In the genomic region with DNA sequence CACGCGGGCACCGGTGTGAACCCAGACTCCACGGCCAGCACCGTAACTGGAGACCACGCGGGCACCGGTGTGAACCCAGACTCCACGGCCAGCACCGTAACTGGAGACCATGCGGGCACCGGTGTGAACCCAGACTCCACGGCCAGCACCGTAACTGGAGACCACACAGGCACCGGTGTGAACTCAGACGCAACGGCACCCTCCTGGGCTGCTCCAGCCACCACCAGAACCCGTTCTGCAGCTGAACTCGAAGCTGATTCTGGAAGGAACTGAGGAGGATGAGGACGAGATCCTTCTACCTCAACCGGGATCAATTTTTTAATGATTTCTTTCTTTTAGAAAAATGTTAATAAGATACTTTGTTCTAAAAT, we compare ENCODE assay signal across 7 cellular contexts. TPM values are rescaled to one million over a fixed set of nuclear protein-coding genes. Genes with fewer than 3 reads are reported as not detected.
A peak's percentile ranks its signal among the peaks of the same experiment; 100 is the strongest.
DNase-seq lines count a peak whose midpoint lies in the region; ATAC-seq, FAIRE-seq and TF ChIP-seq lines count a peak whose summit lies in the region.
"Not testable (repeated sequence)": the region's sequence is repeated elsewhere in the genome, so short reads cannot be mapped to it uniquely, and the experiment has no call there.

No MANE protein-coding gene starts in this region.

- H3K4me1 ChIP-seq in HepG2 (ENCODE audit: insufficient read depth, low read length): peaks cover 15% of the 10 kb centered on the region
- H3K4me1 ChIP-seq in muscle layer of colon (ENCODE audit: insufficient read depth, low read length): peaks cover 27% of the 10 kb centered on the region
- H3K4me1 ChIP-seq in rectal smooth muscle tissue (ENCODE audit: control insufficient read depth, insufficient read depth, low read length): peaks cover 19% of the 10 kb centered on the region
- H3K4me1 ChIP-seq in spleen: peaks cover 0 to 20% (median 6%) of the 10 kb centered on the region in 6 donors
- peaks cover 0 to 28% (median 11%) of the 10 kb centered on the region in 4 donors for H3K4me1 ChIP-seq in tibial artery

- 90% methylated on average over 14 of the region's 21 CpGs for WGBS in HepG2 (ENCODE audit: low lambda C conversion rate)
- WGBS in spleen, 5 donors: 90 to 97% (median 93%) methylated on average over 7 to 21 of the region's 21 CpGs

- CTCF ChIA-PET in HepG2 (lab: Yijun Ruan, JAX; ENCODE audit: low intra/inter-chr PET ratio, low total read pairs): not testable (repeated sequence)

- TF ChIP-seq EP300 in HepG2 (IDR thresholded peaks at IDR 0.05; ENCODE audit: low read depth in 2 of 2, low read length in 2 of 2); HepG2 (CRISPR knock-in tag; IDR thresholded peaks at IDR 0.05; ENCODE audit: borderline replicate concordance): not testable (repeated sequence)

- TF ChIP-seq RAD21 in HepG2 (CRISPR knock-in tag; IDR thresholded peaks at IDR 0.05): not testable (repeated sequence)

- not testable (repeated sequence) for H2AFZ ChIP-seq in HepG2 (ENCODE audit: low read length)

- intact Hi-C loops in HepG2 (cut with micrococcal nuclease; ENCODE audit: unreplicated experiment); spleen (cut with DNase I; ENCODE audit: low total_unique reads); tibial artery (cut with DNase I; ENCODE audit: low total_unique reads): not testable (repeated sequence)

- in situ Hi-C loops in HepG2 (cut with HindIII; ENCODE audit: extremely low pct_ligation_motif_present, low pct_unique_long_range_greater_than_20kb): not testable (repeated sequence)

- not testable (repeated sequence) for H3K36me3 ChIP-seq in HepG2 (replicated peaks in 1 of 2; ENCODE audit: control insufficient read depth in 1 of 2, insufficient read depth in 2 of 2, low read length in 2 of 2); muscle layer of colon (ENCODE audit: insufficient read depth, low read length); rectal smooth muscle tissue (ENCODE audit: control insufficient read depth, insufficient read depth, low read length); spleen; tibial artery

- peak overlapping the region; percentile 39 for H3K4me3 ChIP-seq in epithelial cell of proximal tubule (ENCODE audit: low read depth, low read length)
- H3K4me3 ChIP-seq in HepG2 (replicated peaks in 1 of 3; ENCODE audit: insufficient read depth in 1 of 3, low read depth in 2 of 3, low read length in 3 of 3); muscle layer of colon (ENCODE audit: low read depth in 1 of 2, low read length in 2 of 2); rectal smooth muscle tissue (ENCODE audit: low read length); spleen; tibial artery: not testable (repeated sequence)

- not testable (repeated sequence) for H3K9me3 ChIP-seq in HepG2 (ENCODE audit: low read length); muscle layer of colon (ENCODE audit: low read length); spleen; tibial artery

- H3K79me2 ChIP-seq in HepG2 (ENCODE audit: insufficient read depth, low read length): not testable (repeated sequence)

- not testable (repeated sequence) for H3K4me2 ChIP-seq in HepG2 (ENCODE audit: low read depth, low read length)

- not testable (repeated sequence) for TF ChIP-seq POLR2A in HepG2 (IDR thresholded peaks at IDR 0.05; ENCODE audit: insufficient read depth in 1 of 2, low read depth in 2 of 2, low read length in 2 of 2); spleen (IDR thresholded peaks at IDR 0.05)

- not testable (repeated sequence) for TF ChIP-seq CTCF in epithelial cell of proximal tubule (conservative IDR thresholded peaks at IDR 0.05; ENCODE audit: low read depth, low read length); HepG2 (CRISPR knock-in tag; IDR thresholded peaks at IDR 0.05); spleen (IDR thresholded peaks at IDR 0.05 in 8 of 11, conservative IDR thresholded peaks at IDR 0.05 in 3 of 11); tibial artery (IDR thresholded peaks at IDR 0.05)

- not testable (repeated sequence) for ATAC-seq in HepG2

- H3K27ac ChIP-seq in HepG2 (ENCODE audit: extremely low read length, insufficient read depth, low read length); spleen: not testable (repeated sequence)
- H3K27ac ChIP-seq in muscle layer of colon (ENCODE audit: low read depth, low read length) (peak overlapping the region; percentile 92), rectal smooth muscle tissue (ENCODE audit: low read depth, low read length) (peak overlapping the region; percentile 85), substantia nigra (ENCODE audit: low read depth, low read length, poor library complexity, severe bottlenecking) (peak overlapping the region; percentile 73), tibial artery (peak overlapping the region; percentile 70 to 74)

- not testable (repeated sequence) for DNase-seq in epithelial cell of proximal tubule (ENCODE audit: low read depth); HepG2 (ENCODE audit: low spot score); substantia nigra (lab: John Stamatoyannopoulos, UW)
- peak; percentile 39 for DNase-seq in spleen
- DNase-seq in tibial artery: peak in 1 of 2 donors; percentile 35

- BruUV-seq in HepG2 (replicated peaks; lab: Mats Ljungman, UMichigan): not testable (repeated sequence)

- H3K27me3 ChIP-seq in HepG2 (ENCODE audit: control insufficient read depth in 1 of 2, insufficient read depth in 2 of 2, low read length in 2 of 2); muscle layer of colon (ENCODE audit: control insufficient read depth in 1 of 2, insufficient read depth in 2 of 2, low read length in 2 of 2); rectal smooth muscle tissue (ENCODE audit: control insufficient read depth, insufficient read depth, low read length); tibial artery: not testable (repeated sequence)
- H3K27me3 ChIP-seq in spleen (replicated peaks in 1 of 7): peaks cover 0 to 66% (median 8%) of the 10 kb centered on the region in 7 donors

- H3K9ac ChIP-seq in HepG2 (ENCODE audit: insufficient read depth, low read depth, low read length); rectal smooth muscle tissue (ENCODE audit: low read length): not testable (repeated sequence)
- H3K9ac ChIP-seq in muscle layer of colon (ENCODE audit: low read length): peak overlapping the region; percentile 45

- H4K20me1 ChIP-seq in HepG2 (ENCODE audit: insufficient read depth, low read length): not testable (repeated sequence)

- not testable (repeated sequence) for FAIRE-seq in HepG2 (lab: Jason Lieb, UNC)

- POLR2A ChIA-PET in HepG2 (lab: Yijun Ruan, JAX): not testable (repeated sequence)

TF ChIP-seq in HepG2, 621 proteins besides CTCF, POLR2A, EP300 and RAD21:
- TF ChIP-seq HNRNPL (IDR thresholded peaks at IDR 0.05; ENCODE audit: low read depth, low read length): 0 out of 2 replicates have a peak, but pooled peaks have one; percentile 7
TF ChIP-seq in HepG2: peak in this region for 1; not testable (repeated sequence) for 620.

RNA-seq across cellular contexts. Expression of a gene that starts 56.7 kb away (rescaled TPM):
- total RNA-seq in epithelial cell of proximal tubule (10.1 and 11.4 TPM in 2 replicates), HepG2 (2016; rRNA removed; fragmentation: Illumina TruSeq; extraction: Trizol) (2.2 and 2.7 TPM in 2 replicates), spleen (10 to 100 TPM in 4 of 7 donors, 1 to 10 TPM in 3; 6.9 to 13.1 (median 10.3) TPM)
- 4.0 and 4.2 TPM in 2 replicates for total RNA-seq in HepG2 (2016; cell fraction: cytosol; rRNA removed; fragmentation: Illumina TruSeq; extraction: Trizol; ENCODE audit: low read depth)
- total RNA-seq in HepG2 (2016; cell fraction: insoluble cytoplasmic fraction; rRNA removed; fragmentation: Illumina TruSeq; extraction: Trizol): 2.2 and 2.3 TPM in 2 replicates
- 2.5 and 3.0 TPM in 2 replicates for total RNA-seq in HepG2 (2016; cell fraction: membrane; rRNA removed; fragmentation: Illumina TruSeq; extraction: Trizol)
- total RNA-seq in HepG2 (2016; cell fraction: nucleus; rRNA removed; fragmentation: Illumina TruSeq; extraction: Trizol): 2.7 and 3.4 TPM in 2 replicates
- polyA plus RNA-seq in HepG2 (2011; rRNA removed) (2.7 and 3.0 TPM in 2 replicates), spleen (1 to 10 TPM; 2.2 to 3.4 (median 3.2) TPM)
- 2.9 and 3.2 TPM in 2 replicates for polyA plus RNA-seq in HepG2 (2011; cell fraction: cytosol; rRNA removed)
- 8.3 and 9.5 TPM in 2 replicates for polyA plus RNA-seq in HepG2 (2011; cell fraction: nucleus; rRNA removed)
- 3.6 and 4.9 TPM in 2 replicates for polyA plus RNA-seq in HepG2 (2012)
- 0.23 TPM in 2 replicates for polyA plus RNA-seq in HepG2 (2016; cell fraction: cytosol; fragmentation: Illumina TruSeq; extraction: Trizol; ENCODE audit: low read depth)
- polyA plus RNA-seq in HepG2 (2016; cell fraction: insoluble cytoplasmic fraction; fragmentation: Illumina TruSeq; extraction: Trizol; ENCODE audit: low read depth): 2.0 and 2.4 TPM in 2 replicates
- 0.55 and 0.69 TPM in 2 replicates for polyA plus RNA-seq in HepG2 (2016; cell fraction: membrane; fragmentation: Illumina TruSeq; extraction: Trizol; ENCODE audit: low read depth)
- polyA plus RNA-seq in HepG2 (2016; cell fraction: nucleus; fragmentation: Illumina TruSeq; extraction: Trizol; ENCODE audit: insufficient read depth, low read depth): 4.2 and 4.7 TPM in 2 replicates
- 0.70 and 7.2 TPM in 2 replicates for polyA minus RNA-seq in HepG2 (2011; rRNA and poly(A)+ RNA removed; ENCODE audit: low replicate concordance)
- polyA minus RNA-seq in HepG2 (2011; cell fraction: cytosol; rRNA and poly(A)+ RNA removed): 3.9 and 4.3 TPM in 2 replicates
- polyA minus RNA-seq in HepG2 (2011; cell fraction: nucleus; rRNA and poly(A)+ RNA removed): 7.5 and 9.1 TPM in 2 replicates
